Comparison of ENCODE assay signal across 8 cellular contexts in genomic region chr10:114043532-114044250, GRCh38. TPM values are rescaled to one million over a fixed set of nuclear protein-coding genes. Genes with fewer than 3 reads are reported as not detected.
A peak's percentile ranks its signal among the peaks of the same experiment; 100 is the strongest.
DNase-seq lines count a peak whose midpoint lies in the region; ATAC-seq and TF ChIP-seq lines count a peak whose summit lies in the region.

Gene ADRB1, plus strand, starts transcription at chr10:114043866. Its CDS starts 267 bp downstream, at chr10:114044133.

- H3K4me3 ChIP-seq in gastroesophageal sphincter (peak within 1 kb of the TSS; percentile 42 to 72), aorta (ENCODE audit: low read length in 2 of 2) (peak within 1 kb of the TSS in 1 of 2 donors; percentile 15)

- H3K27me3 Mint-ChIP-seq in activated T-cell treated with anti-CD3 and anti-CD28 coated beads, Interleukin-2, amount 50 U/mL, for 72 hours (ENCODE audit: low read depth) = peaks cover 83% of the 10 kb centered on the region
- H3K27me3 Mint-ChIP-seq in nephron (ENCODE audit: low read depth) = peaks cover 96% of the 10 kb centered on the region

- H3K9me3 ChIP-seq in gastroesophageal sphincter (no peaks in the 10 kb centered on the region), aorta (ENCODE audit: control insufficient read depth, low read length) (no peaks in the 10 kb centered on the region)

- ATAC-seq in HG02870 (IDR thresholded peaks at IDR 0.05; ENCODE audit: unreplicated experiment) (peak; percentile 50), gastroesophageal sphincter (peak; percentile 89), aorta (ENCODE audit: low FRiP score) (peak; percentile 65)
- peak; percentile 42 to 56 for ATAC-seq in activated T-cell treated with anti-CD3 and anti-CD28 coated beads, Interleukin-2, amount 50 U/mL, for 72 hours (replicated peaks in 1 of 2)

- intact Hi-C loops in aorta (cut with DNase I) = no loop called here

- peak within 1 kb of the TSS; percentile 83 to 84 for H3K4me3 Mint-ChIP-seq in activated T-cell treated with anti-CD3 and anti-CD28 coated beads, Interleukin-2, amount 50 U/mL, for 72 hours
- H3K4me3 Mint-ChIP-seq in nephron = peak within 1 kb of the TSS; percentile 78 to 82 (median 81)

- peaks cover 1 to 5% of the 10 kb centered on the region in 2 donors for H3K36me3 Mint-ChIP-seq in activated T-cell treated with anti-CD3 and anti-CD28 coated beads, Interleukin-2, amount 50 U/mL, for 72 hours (ENCODE audit: insufficient read depth in 2 of 2)
- no peaks in the 10 kb centered on the region for H3K36me3 Mint-ChIP-seq in nephron (ENCODE audit: low read depth)

- TF ChIP-seq POLR2A in gastroesophageal sphincter (IDR thresholded peaks at IDR 0.05) = peak; percentile 60 to 90

- WGBS in gastroesophageal sphincter (ENCODE audit: low coverage in 1 of 2), 2 donors = no CpG with 5 or more reads among the region's 91 CpGs
- WGBS in aorta, 2 donors = 1% methylated on average over 74 to 91 of the region's 91 CpGs

- no peak for TF ChIP-seq EP300 in gastroesophageal sphincter (IDR thresholded peaks at IDR 0.05)

- DNase-seq in NCI-H2196 (lab: John Stamatoyannopoulos, UW; ENCODE audit: unreplicated experiment) (peak; percentile 40), NCI-H2196 treated with DMSO at 0.1 percent for 48 hours (lab: John Stamatoyannopoulos, UW; ENCODE audit: unreplicated experiment) (no peak), NCI-H510A (lab: John Stamatoyannopoulos, UW) (peak; percentile 87), aorta (peak; percentile 83 to 87)
- DNase-seq in activated T-cell treated with anti-CD3 and anti-CD28 coated beads, Interleukin-2, amount 50 U/mL, for 72 hours = peak; percentile 19 to 20

- H3K4me1 ChIP-seq in gastroesophageal sphincter (peaks cover 0 to 48% (median 0%) of the 10 kb centered on the region in 3 donors), aorta (ENCODE audit: control insufficient read depth in 1 of 2, insufficient read depth in 2 of 2, low read length in 2 of 2) (no peaks in the 10 kb centered on the region)

- no peak within 1 kb of the TSS for H3K27ac Mint-ChIP-seq in activated T-cell treated with anti-CD3 and anti-CD28 coated beads, Interleukin-2, amount 50 U/mL, for 72 hours
- H3K27ac Mint-ChIP-seq in nephron = no peak within 1 kb of the TSS

- no peak for TF ChIP-seq CTCF in gastroesophageal sphincter (IDR thresholded peaks at IDR 0.05)
- no peak for TF ChIP-seq CTCF in nephron (IDR thresholded peaks at IDR 0.05; ENCODE audit: unreplicated experiment in 3 of 3)

- H3K9me3 Mint-ChIP-seq in activated T-cell treated with anti-CD3 and anti-CD28 coated beads, Interleukin-2, amount 50 U/mL, for 72 hours = no peaks in the 10 kb centered on the region
- H3K9me3 Mint-ChIP-seq in nephron = peaks cover 4% of the 10 kb centered on the region

- H3K27me3 ChIP-seq in gastroesophageal sphincter = peaks cover 39% of the 10 kb centered on the region
- no peaks in the 10 kb centered on the region for H3K27me3 ChIP-seq in aorta (ENCODE audit: control insufficient read depth in 1 of 2, insufficient read depth in 2 of 2, low read length in 1 of 2)

- H3K36me3 ChIP-seq in gastroesophageal sphincter (no peaks in the 10 kb centered on the region), aorta (ENCODE audit: control insufficient read depth in 1 of 2, insufficient read depth in 2 of 2, low read length in 1 of 2) (no peaks in the 10 kb centered on the region)

- H3K27ac ChIP-seq in gastroesophageal sphincter (peak within 1 kb of the TSS; percentile 74 to 95 (median 94)), aorta (ENCODE audit: low read depth in 1 of 2, low read length in 2 of 2) (no peak within 1 kb of the TSS)

- peaks cover 19% of the 10 kb centered on the region for H3K4me1 Mint-ChIP-seq in activated T-cell treated with anti-CD3 and anti-CD28 coated beads, Interleukin-2, amount 50 U/mL, for 72 hours (ENCODE audit: low read depth)
- H3K4me1 Mint-ChIP-seq in nephron = peaks cover 4% of the 10 kb centered on the region

RNA-seq across cellular contexts. Expression of gene ADRB1, which starts in this region (rescaled TPM):
- total RNA-seq in activated T-cell treated with anti-CD3 and anti-CD28 coated beads, Interleukin-2, amount 50 U/mL, for 72 hours = not detected
- 1 to 10 TPM; 1.8 to 9.1 (median 6.8) TPM for total RNA-seq in gastroesophageal sphincter
- total RNA-seq in aorta = under 1 TPM; 0.12 to 0.19 TPM
- not detected for polyA plus RNA-seq in aorta

Comparison
In these comparisons a context has a peak if more than half of its experiments do, and no peak if none do; other contexts are left out.
1. Peak in DNase-seq and ATAC-seq in activated T-cell treated with anti-CD3 and anti-CD28 coated beads, Interleukin-2, amount 50 U/mL, for 72 hours; RNA of the gene not detected or under 1 TPM.
2. Peak in DNase-seq and ATAC-seq in aorta; RNA of the gene not detected or under 1 TPM.
3. H3K27ac ChIP-seq: peak in gastroesophageal sphincter (4 of 4); none in aorta (0 of 2).
4. Peak in every context shown above with its lines, with median percentiles within 50 percentile points of each other: ATAC-seq.